Comparison of ENCODE assay signal across 29 cellular contexts in genomic region chr14:36227802-36228201, GRCh38. TPM values are rescaled to one million over a fixed set of nuclear protein-coding genes. Genes with fewer than 3 reads are reported as not detected.
DNase-seq lines count a peak whose midpoint lies in the region; TF ChIP-seq lines count a peak whose summit lies in the region.
"Had no signal": no experiment of that assay in that cellular context is flagged by ENCODE, and none has a peak within 500 bp of the region (broad histone marks: within the 10 kb centered on the region; RNA-seq: fewer than 3 reads in every experiment).

No MANE protein-coding gene starts in this region.

- no peaks in the 10 kb centered on the region for H3K9me3 Mint-ChIP-seq in CD4-positive, alpha-beta memory T cell
- H3K9me3 Mint-ChIP-seq: CD8-positive, alpha-beta T cell; neural progenitor cell had no signal

- no peak for TF ChIP-seq CTCF in smooth muscle cell (IDR thresholded peaks at IDR 0.05; ENCODE audit: borderline replicate concordance, insufficient read depth, poor library complexity, severe bottlenecking)

- intact Hi-C loops in CD4-positive, alpha-beta memory T cell (cut with micrococcal nuclease) = no loop called here

- H2AFZ ChIP-seq in smooth muscle cell (ENCODE audit: low read depth) = peak overlapping the region; percentile 16
- H2AFZ ChIP-seq: neural progenitor cell had no signal

- no peaks in the 10 kb centered on the region for H3K27me3 ChIP-seq in SJSA1 (replicated peaks)
- no peaks in the 10 kb centered on the region for H3K27me3 ChIP-seq in smooth muscle cell (ENCODE audit: low read depth)
- no peaks in the 10 kb centered on the region for H3K27me3 ChIP-seq in CD4-positive, alpha-beta memory T cell (ENCODE audit: insufficient read depth, low read length)
- H3K27me3 ChIP-seq: dorsolateral prefrontal cortex, gastrocnemius medialis, MG63, neural progenitor cell, SJCRH30 had no signal

- H3K9ac ChIP-seq in smooth muscle cell (ENCODE audit: low read depth) = no peak overlapping the region
- H3K9ac ChIP-seq: neural progenitor cell had no signal

- no peaks in the 10 kb centered on the region for H3K79me2 ChIP-seq in smooth muscle cell (ENCODE audit: low read depth)

- no peak overlapping the region for H3K4me3 Mint-ChIP-seq in CD4-positive, alpha-beta memory T cell
- H3K4me3 Mint-ChIP-seq: CD8-positive, alpha-beta T cell; neural progenitor cell had no signal

- H3K27ac Mint-ChIP-seq in CD4-positive, alpha-beta memory T cell = no peak overlapping the region
- H3K27ac Mint-ChIP-seq: CD8-positive, alpha-beta T cell; neural progenitor cell had no signal

- DNase-seq in EL (peak; percentile 14), SJSA1 (ENCODE audit: low read depth in 1 of 2, low spot score in 2 of 2) (peak in 1 of 2 experiments; percentile 73), iris pigment epithelial cell (ENCODE audit: low read depth) (peak; percentile 67), smooth muscle cell (lab: John Stamatoyannopoulos, UW; ENCODE audit: unreplicated experiment) (no peak), nucleus accumbens (lab: John Stamatoyannopoulos, UW) (no peak), middle frontal gyrus (ENCODE audit: extremely low spot score, low spot score) (no peak), NCI-H524 treated with DMSO at 0.1 percent for 48 hours (lab: John Stamatoyannopoulos, UW) (no peak)
- no peak for DNase-seq in CD4-positive, alpha-beta memory T cell
- DNase-seq: activated CD4-positive, alpha-beta T cell treated with anti-CD3 and anti-CD28 coated beads, Interleukin-2, amount 50 U/mL, for 48 hours; activated effector memory CD4-positive, alpha-beta T cell treated with anti-CD3 and anti-CD28 coated beads, Interleukin-2, amount 50 U/mL, for 16 hours; CD8-positive, alpha-beta T cell; DMS79 treated with DMSO at 0.1 percent for 48 hours; dorsolateral prefrontal cortex; gastrocnemius medialis; kidney glomerular epithelial cell; MG63; NCI-H1694; NCI-H748 treated with DMSO at 0.1 percent for 48 hours; psoas muscle; SJCRH30; stimulated activated naive CD4-positive, alpha-beta T cell treated with Interleukin-2 at 50 U/mL for 16 hours; tibial artery had no signal

- H3K27ac ChIP-seq in SJSA1 (peak overlapping the region; percentile 77), smooth muscle cell (ENCODE audit: low read depth) (no peak overlapping the region)
- H3K27ac ChIP-seq in CD4-positive, alpha-beta memory T cell (ENCODE audit: low read depth, low read length) = no peak overlapping the region
- H3K27ac ChIP-seq: dorsolateral prefrontal cortex, gastrocnemius medialis, neural progenitor cell, psoas muscle, SJCRH30, tibial artery had no signal

- peaks cover 1% of the 10 kb centered on the region in 2 donors for H3K27me3 Mint-ChIP-seq in CD4-positive, alpha-beta memory T cell

- H4K20me1 ChIP-seq in smooth muscle cell (ENCODE audit: low read depth) = no peaks in the 10 kb centered on the region

- H3K9me3 ChIP-seq in SJSA1 (replicated peaks) = no peaks in the 10 kb centered on the region
- H3K9me3 ChIP-seq in smooth muscle cell (replicated peaks; ENCODE audit: low read depth) = no peaks in the 10 kb centered on the region
- no peaks in the 10 kb centered on the region for H3K9me3 ChIP-seq in CD4-positive, alpha-beta memory T cell (ENCODE audit: control insufficient read depth in 1 of 2, low read length in 2 of 2)
- H3K9me3 ChIP-seq: gastrocnemius medialis, MG63, psoas muscle, SJCRH30, tibial artery had no signal

- no peak overlapping the region for H3K4me2 ChIP-seq in smooth muscle cell
- H3K4me2 ChIP-seq: neural progenitor cell had no signal

- H3K36me3 ChIP-seq in SJSA1 (no peaks in the 10 kb centered on the region), smooth muscle cell (ENCODE audit: low read depth) (no peaks in the 10 kb centered on the region)
- H3K36me3 ChIP-seq in CD4-positive, alpha-beta memory T cell (ENCODE audit: insufficient read depth, low read length) = no peaks in the 10 kb centered on the region
- H3K36me3 ChIP-seq: gastrocnemius medialis, MG63, neural progenitor cell, SJCRH30, tibial artery had no signal

- H3K36me3 Mint-ChIP-seq in CD4-positive, alpha-beta memory T cell = no peaks in the 10 kb centered on the region
- H3K36me3 Mint-ChIP-seq: CD8-positive, alpha-beta T cell; neural progenitor cell had no signal

- no peaks in the 10 kb centered on the region for H3K4me1 Mint-ChIP-seq in CD4-positive, alpha-beta memory T cell

- CTCF ChIA-PET in CD4-positive, alpha-beta memory T cell (lab: Charles Lee; ENCODE audit: partially characterized antibody) = interaction anchor here (1.9 kb wide), 1 partner anchor 146 kb away, joined by 5 read pairs; no protein-coding TSS in a partner anchor

- H3K4me3 ChIP-seq in SJSA1 (no peak overlapping the region), smooth muscle cell (no peak overlapping the region)
- no peak overlapping the region for H3K4me3 ChIP-seq in CD4-positive, alpha-beta memory T cell (ENCODE audit: low read length in 2 of 2)
- H3K4me3 ChIP-seq: dorsolateral prefrontal cortex, gastrocnemius medialis, MG63, neural progenitor cell, psoas muscle, SJCRH30, tibial artery had no signal

- POLR2A ChIA-PET in CD4-positive, alpha-beta memory T cell (lab: Charles Lee; ENCODE audit: partially characterized antibody) = no interaction called here

- H3K4me1 ChIP-seq in SJSA1 (replicated peaks) = peaks cover 40% of the 10 kb centered on the region
- peaks cover 15% of the 10 kb centered on the region for H3K4me1 ChIP-seq in smooth muscle cell (ENCODE audit: low read depth)
- H3K4me1 ChIP-seq in CD4-positive, alpha-beta memory T cell (ENCODE audit: insufficient read depth, low read length) = no peaks in the 10 kb centered on the region
- H3K4me1 ChIP-seq: gastrocnemius medialis, psoas muscle, SJCRH30, tibial artery had no signal

- no peaks in the 10 kb centered on the region for H3F3A ChIP-seq in smooth muscle cell (ENCODE audit: low read depth)

- WGBS in smooth muscle cell (ENCODE audit: low lambda C conversion rate) = 41% methylated on average over 2 of the region's 2 CpGs

RNA-seq across cellular contexts. Expression of gene PTCSC3, which starts 51.3 kb away (rescaled TPM):
- total RNA-seq in SJSA1 (2014; rRNA removed; shearing (Covaris generic)) = not detected in 2 replicates
- total RNA-seq in smooth muscle cell = not detected in 2 replicates
- polyA plus RNA-seq in smooth muscle cell = not detected in 2 replicates
- total RNA-seq in CD4-positive, alpha-beta memory T cell = not detected
- polyA plus RNA-seq in CD4-positive, alpha-beta memory T cell = not detected
- total RNA-seq: cardiac septum; CD8-positive, alpha-beta T cell; dorsolateral prefrontal cortex; gastrocnemius medialis; mononuclear cell; OCI-LY7; psoas muscle; SJCRH30; skeletal muscle tissue had no signal
- polyA plus RNA-seq: adipose tissue, esophagus, psoas muscle had no signal

Comparison
In these comparisons a context has a peak if more than half of its experiments do, and no peak if none do; other contexts are left out.
1. DNase-seq: peak in EL (single experiment) and iris pigment epithelial cell (single experiment); none in smooth muscle cell (single experiment), CD4-positive, alpha-beta memory T cell (0 of 5), nucleus accumbens (0 of 56), middle frontal gyrus (single experiment) and NCI-H524 treated with DMSO at 0.1 percent for 48 hours (single experiment).